1 cellular context compared by ENCODE assay signal in the genomic region with DNA sequence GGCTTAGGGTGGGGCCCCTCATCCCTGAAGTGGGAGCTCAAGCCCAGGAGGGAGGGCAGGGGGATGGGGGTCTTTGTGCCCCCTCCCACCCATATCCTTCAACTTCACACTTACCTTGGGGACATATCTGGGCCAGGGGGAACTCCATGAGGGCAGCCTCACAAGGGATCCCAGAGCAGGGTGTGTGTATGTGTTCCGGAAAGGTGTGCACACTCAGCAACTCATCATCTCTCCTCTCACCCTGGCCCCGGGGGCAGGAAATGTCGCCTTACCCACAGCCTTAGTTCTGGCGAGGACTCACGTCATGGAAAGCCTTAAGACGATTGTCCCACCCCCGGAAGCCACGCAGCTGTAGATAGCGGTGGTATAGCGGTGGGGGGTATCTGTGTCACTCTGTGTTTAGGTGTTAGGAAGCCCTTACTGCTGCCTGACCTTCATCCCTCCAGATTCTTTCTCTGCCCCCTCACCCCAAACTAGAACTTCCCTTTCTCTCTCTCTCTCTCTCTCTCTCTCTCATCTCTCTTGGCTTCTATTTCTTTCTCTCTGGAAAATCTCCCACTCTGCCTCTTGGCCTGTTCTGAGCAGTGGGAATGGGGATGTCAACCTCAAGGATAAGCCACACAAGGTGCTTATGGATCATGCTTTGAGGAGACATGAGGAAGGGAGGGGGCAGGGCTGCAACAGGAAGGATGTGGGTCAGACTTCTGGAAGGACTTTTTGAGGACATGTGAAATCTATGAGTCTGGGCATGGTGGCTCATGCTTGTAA.
TF ChIP-seq lines count a peak whose summit lies in the region.

A gene (minus strand): TSS at position 288 of the 768 bp plus-strand sequence. CDS start 140 bp downstream, at position 148.

TF ChIP-seq in K562, 482 proteins besides CTCF, POLR2A, EP300 and RAD21 (continued from another document and continues in another):
- TF ChIP-seq, protein P1, sequence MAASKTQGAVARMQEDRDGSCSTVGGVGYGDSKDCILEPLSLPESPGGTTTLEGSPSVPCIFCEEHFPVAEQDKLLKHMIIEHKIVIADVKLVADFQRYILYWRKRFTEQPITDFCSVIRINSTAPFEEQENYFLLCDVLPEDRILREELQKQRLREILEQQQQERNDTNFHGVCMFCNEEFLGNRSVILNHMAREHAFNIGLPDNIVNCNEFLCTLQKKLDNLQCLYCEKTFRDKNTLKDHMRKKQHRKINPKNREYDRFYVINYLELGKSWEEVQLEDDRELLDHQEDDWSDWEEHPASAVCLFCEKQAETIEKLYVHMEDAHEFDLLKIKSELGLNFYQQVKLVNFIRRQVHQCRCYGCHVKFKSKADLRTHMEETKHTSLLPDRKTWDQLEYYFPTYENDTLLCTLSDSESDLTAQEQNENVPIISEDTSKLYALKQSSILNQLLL (CRISPR knock-in tag; IDR thresholded peaks at IDR 0.05; ENCODE audit: borderline replicate concordance): no peak
- TF ChIP-seq KDM1A (IDR thresholded peaks at IDR 0.05): no peak; a peak in 2 of 4 replicates
- no peak for TF ChIP-seq KAT7 (CRISPR knock-in tag; IDR thresholded peaks at IDR 0.05; ENCODE audit: borderline replicate concordance)
- TF ChIP-seq POLR2H (tag; IDR thresholded peaks at IDR 0.05; ENCODE audit: low read depth): no peak
- TF ChIP-seq, protein P2, sequence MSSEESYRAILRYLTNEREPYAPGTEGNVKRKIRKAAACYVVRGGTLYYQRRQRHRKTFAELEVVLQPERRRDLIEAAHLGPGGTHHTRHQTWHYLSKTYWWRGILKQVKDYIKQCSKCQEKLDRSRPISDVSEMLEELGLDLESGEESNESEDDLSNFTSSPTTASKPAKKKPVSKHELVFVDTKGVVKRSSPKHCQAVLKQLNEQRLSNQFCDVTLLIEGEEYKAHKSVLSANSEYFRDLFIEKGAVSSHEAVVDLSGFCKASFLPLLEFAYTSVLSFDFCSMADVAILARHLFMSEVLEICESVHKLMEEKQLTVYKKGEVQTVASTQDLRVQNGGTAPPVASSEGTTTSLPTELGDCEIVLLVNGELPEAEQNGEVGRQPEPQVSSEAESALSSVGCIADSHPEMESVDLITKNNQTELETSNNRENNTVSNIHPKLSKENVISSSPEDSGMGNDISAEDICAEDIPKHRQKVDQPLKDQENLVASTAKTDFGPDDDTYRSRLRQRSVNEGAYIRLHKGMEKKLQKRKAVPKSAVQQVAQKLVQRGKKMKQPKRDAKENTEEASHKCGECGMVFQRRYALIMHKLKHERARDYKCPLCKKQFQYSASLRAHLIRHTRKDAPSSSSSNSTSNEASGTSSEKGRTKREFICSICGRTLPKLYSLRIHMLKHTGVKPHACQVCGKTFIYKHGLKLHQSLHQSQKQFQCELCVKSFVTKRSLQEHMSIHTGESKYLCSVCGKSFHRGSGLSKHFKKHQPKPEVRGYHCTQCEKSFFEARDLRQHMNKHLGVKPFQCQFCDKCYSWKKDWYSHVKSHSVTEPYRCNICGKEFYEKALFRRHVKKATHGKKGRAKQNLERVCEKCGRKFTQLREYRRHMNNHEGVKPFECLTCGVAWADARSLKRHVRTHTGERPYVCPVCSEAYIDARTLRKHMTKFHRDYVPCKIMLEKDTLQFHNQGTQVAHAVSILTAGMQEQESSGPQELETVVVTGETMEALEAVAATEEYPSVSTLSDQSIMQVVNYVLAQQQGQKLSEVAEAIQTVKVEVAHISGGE (CRISPR knock-in tag; IDR thresholded peaks at IDR 0.05): peak in 1 of 3 experiments; percentile 36; a peak in 1 of 6 replicates
- no peak for TF ChIP-seq ZNF232 (CRISPR knock-in tag; IDR thresholded peaks at IDR 0.05)
- TF ChIP-seq BRD4 (IDR thresholded peaks at IDR 0.05): peak; percentile 65; the same call in 1 of the 2 replicates
- TF ChIP-seq, protein P3, sequence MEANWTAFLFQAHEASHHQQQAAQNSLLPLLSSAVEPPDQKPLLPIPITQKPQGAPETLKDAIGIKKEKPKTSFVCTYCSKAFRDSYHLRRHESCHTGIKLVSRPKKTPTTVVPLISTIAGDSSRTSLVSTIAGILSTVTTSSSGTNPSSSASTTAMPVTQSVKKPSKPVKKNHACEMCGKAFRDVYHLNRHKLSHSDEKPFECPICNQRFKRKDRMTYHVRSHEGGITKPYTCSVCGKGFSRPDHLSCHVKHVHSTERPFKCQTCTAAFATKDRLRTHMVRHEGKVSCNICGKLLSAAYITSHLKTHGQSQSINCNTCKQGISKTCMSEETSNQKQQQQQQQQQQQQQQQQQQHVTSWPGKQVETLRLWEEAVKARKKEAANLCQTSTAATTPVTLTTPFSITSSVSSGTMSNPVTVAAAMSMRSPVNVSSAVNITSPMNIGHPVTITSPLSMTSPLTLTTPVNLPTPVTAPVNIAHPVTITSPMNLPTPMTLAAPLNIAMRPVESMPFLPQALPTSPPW (CRISPR knock-in tag; IDR thresholded peaks at IDR 0.05): peak; percentile 73
- no peak for TF ChIP-seq BRCA1 (IDR thresholded peaks at IDR 0.05)
- no peak for TF ChIP-seq BRCA1 (CRISPR knock-in tag; IDR thresholded peaks at IDR 0.05)
- no peak for TF ChIP-seq MED1 (CRISPR knock-in tag; IDR thresholded peaks at IDR 0.05; ENCODE audit: borderline replicate concordance)
- TF ChIP-seq SMC3 (conservative IDR thresholded peaks at IDR 0.05; ENCODE audit: insufficient read depth, low read depth, low read length): no peak
- no peak for TF ChIP-seq ZNF124 (CRISPR knock-in tag; IDR thresholded peaks at IDR 0.05)
- TF ChIP-seq GTF2E2 (tag; IDR thresholded peaks at IDR 0.05): no peak
- no peak for TF ChIP-seq PTRF (tag; IDR thresholded peaks at IDR 0.05)
- TF ChIP-seq ARNT (IDR thresholded peaks at IDR 0.05): no peak
- no peak for TF ChIP-seq ETS2 (tag; IDR thresholded peaks at IDR 0.05; ENCODE audit: borderline replicate concordance, poor library complexity, severe bottlenecking)
- TF ChIP-seq, protein P4, sequence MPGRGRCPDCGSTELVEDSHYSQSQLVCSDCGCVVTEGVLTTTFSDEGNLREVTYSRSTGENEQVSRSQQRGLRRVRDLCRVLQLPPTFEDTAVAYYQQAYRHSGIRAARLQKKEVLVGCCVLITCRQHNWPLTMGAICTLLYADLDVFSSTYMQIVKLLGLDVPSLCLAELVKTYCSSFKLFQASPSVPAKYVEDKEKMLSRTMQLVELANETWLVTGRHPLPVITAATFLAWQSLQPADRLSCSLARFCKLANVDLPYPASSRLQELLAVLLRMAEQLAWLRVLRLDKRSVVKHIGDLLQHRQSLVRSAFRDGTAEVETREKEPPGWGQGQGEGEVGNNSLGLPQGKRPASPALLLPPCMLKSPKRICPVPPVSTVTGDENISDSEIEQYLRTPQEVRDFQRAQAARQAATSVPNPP (IDR thresholded peaks at IDR 0.05; ENCODE audit: borderline replicate concordance, insufficient read depth, insufficient read length): no peak
- TF ChIP-seq, protein P5, sequence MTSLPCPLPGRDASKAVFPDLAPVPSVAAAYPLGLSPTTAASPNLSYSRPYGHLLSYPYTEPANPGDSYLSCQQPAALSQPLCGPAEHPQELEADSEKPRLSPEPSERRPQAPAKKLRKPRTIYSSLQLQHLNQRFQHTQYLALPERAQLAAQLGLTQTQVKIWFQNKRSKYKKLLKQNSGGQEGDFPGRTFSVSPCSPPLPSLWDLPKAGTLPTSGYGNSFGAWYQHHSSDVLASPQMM (CRISPR knock-in tag; IDR thresholded peaks at IDR 0.05): no peak
- TF ChIP-seq SMARCB1 (IDR thresholded peaks at IDR 0.05; ENCODE audit: insufficient read length, low read depth): no peak
- TF ChIP-seq RCOR1 (IDR thresholded peaks at IDR 0.05; ENCODE audit: borderline replicate concordance in 1 of 2, low read depth in 2 of 2, low read length in 2 of 2): 0 out of 4 replicates have a peak, but pooled peaks of 1 of the 2 experiments have one; percentile 10
- peak; percentile 68; the same call in 1 of the 2 replicates for TF ChIP-seq SP1 (CRISPR knock-in tag; IDR thresholded peaks at IDR 0.05)
- no peak for TF ChIP-seq MEF2D (tag; conservative IDR thresholded peaks at IDR 0.05; ENCODE audit: low read depth)
- TF ChIP-seq RFX5 (IDR thresholded peaks at IDR 0.05; ENCODE audit: low read depth, low read length): no peak
- TF ChIP-seq TARDBP (IDR thresholded peaks at IDR 0.05): no peak; the same call in 1 of the 2 replicates
- TF ChIP-seq CHCHD3 (CRISPR knock-in tag; IDR thresholded peaks at IDR 0.05): no peak
- no peak for TF ChIP-seq PHF20 (IDR thresholded peaks at IDR 0.05; ENCODE audit: partially characterized antibody)
- TF ChIP-seq ESRRB (CRISPR knock-in tag; IDR thresholded peaks at IDR 0.05; ENCODE audit: borderline replicate concordance): no peak
- no peak for TF ChIP-seq SPI1 (IDR thresholded peaks at IDR 0.05; ENCODE audit: borderline replicate concordance, low read depth, low read length)
- peak; percentile 71 for TF ChIP-seq ETV5 (CRISPR knock-in tag; IDR thresholded peaks at IDR 0.05; ENCODE audit: low read depth)
- peak; percentile 19; the same call in 1 of the 2 replicates for TF ChIP-seq NR2C1 (IDR thresholded peaks at IDR 0.05)
- TF ChIP-seq NR2C1 (tag; IDR thresholded peaks at IDR 0.05): 0 out of 2 replicates have a peak, but pooled peaks have one; percentile 23
- TF ChIP-seq U2AF2 (optimal IDR thresholded peaks at IDR 0.05; ENCODE audit: low read depth, low read length): no peak
- TF ChIP-seq ZNF583 (CRISPR knock-in tag; IDR thresholded peaks at IDR 0.05): no peak
- TF ChIP-seq ZNF551 (CRISPR knock-in tag; IDR thresholded peaks at IDR 0.05): no peak
- TF ChIP-seq TEAD2 (tag; IDR thresholded peaks at IDR 0.05): no peak
- TF ChIP-seq KAT8 (IDR thresholded peaks at IDR 0.05; ENCODE audit: low read depth): no peak
- no peak for TF ChIP-seq SLC30A9 (CRISPR knock-in tag; IDR thresholded peaks at IDR 0.05)
- no peak for TF ChIP-seq SRSF1 (IDR thresholded peaks at IDR 0.05; ENCODE audit: low read depth, low read length)
- TF ChIP-seq, protein P6, sequence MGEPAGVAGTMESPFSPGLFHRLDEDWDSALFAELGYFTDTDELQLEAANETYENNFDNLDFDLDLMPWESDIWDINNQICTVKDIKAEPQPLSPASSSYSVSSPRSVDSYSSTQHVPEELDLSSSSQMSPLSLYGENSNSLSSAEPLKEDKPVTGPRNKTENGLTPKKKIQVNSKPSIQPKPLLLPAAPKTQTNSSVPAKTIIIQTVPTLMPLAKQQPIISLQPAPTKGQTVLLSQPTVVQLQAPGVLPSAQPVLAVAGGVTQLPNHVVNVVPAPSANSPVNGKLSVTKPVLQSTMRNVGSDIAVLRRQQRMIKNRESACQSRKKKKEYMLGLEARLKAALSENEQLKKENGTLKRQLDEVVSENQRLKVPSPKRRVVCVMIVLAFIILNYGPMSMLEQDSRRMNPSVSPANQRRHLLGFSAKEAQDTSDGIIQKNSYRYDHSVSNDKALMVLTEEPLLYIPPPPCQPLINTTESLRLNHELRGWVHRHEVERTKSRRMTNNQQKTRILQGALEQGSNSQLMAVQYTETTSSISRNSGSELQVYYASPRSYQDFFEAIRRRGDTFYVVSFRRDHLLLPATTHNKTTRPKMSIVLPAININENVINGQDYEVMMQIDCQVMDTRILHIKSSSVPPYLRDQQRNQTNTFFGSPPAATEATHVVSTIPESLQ (CRISPR knock-in tag; IDR thresholded peaks at IDR 0.05): no peak
- TF ChIP-seq ZNF239 (CRISPR knock-in tag; IDR thresholded peaks at IDR 0.05): no peak
- TF ChIP-seq, protein P7, sequence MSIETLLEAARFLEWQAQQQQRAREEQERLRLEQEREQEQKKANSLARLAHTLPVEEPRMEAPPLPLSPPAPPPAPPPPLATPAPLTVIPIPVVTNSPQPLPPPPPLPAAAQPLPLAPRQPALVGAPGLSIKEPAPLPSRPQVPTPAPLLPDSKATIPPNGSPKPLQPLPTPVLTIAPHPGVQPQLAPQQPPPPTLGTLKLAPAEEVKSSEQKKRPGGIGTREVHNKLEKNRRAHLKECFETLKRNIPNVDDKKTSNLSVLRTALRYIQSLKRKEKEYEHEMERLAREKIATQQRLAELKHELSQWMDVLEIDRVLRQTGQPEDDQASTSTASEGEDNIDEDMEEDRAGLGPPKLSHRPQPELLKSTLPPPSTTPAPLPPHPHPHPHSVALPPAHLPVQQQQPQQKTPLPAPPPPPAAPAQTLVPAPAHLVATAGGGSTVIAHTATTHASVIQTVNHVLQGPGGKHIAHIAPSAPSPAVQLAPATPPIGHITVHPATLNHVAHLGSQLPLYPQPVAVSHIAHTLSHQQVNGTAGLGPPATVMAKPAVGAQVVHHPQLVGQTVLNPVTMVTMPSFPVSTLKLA (conservative IDR thresholded peaks at IDR 0.05): peak; percentile 12 to 42; a peak in 1 of 4 replicates
- TF ChIP-seq, protein P8, sequence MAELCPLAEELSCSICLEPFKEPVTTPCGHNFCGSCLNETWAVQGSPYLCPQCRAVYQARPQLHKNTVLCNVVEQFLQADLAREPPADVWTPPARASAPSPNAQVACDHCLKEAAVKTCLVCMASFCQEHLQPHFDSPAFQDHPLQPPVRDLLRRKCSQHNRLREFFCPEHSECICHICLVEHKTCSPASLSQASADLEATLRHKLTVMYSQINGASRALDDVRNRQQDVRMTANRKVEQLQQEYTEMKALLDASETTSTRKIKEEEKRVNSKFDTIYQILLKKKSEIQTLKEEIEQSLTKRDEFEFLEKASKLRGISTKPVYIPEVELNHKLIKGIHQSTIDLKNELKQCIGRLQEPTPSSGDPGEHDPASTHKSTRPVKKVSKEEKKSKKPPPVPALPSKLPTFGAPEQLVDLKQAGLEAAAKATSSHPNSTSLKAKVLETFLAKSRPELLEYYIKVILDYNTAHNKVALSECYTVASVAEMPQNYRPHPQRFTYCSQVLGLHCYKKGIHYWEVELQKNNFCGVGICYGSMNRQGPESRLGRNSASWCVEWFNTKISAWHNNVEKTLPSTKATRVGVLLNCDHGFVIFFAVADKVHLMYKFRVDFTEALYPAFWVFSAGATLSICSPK (IDR thresholded peaks at IDR 0.05; ENCODE audit: borderline replicate concordance): no peak
- TF ChIP-seq, protein P9, sequence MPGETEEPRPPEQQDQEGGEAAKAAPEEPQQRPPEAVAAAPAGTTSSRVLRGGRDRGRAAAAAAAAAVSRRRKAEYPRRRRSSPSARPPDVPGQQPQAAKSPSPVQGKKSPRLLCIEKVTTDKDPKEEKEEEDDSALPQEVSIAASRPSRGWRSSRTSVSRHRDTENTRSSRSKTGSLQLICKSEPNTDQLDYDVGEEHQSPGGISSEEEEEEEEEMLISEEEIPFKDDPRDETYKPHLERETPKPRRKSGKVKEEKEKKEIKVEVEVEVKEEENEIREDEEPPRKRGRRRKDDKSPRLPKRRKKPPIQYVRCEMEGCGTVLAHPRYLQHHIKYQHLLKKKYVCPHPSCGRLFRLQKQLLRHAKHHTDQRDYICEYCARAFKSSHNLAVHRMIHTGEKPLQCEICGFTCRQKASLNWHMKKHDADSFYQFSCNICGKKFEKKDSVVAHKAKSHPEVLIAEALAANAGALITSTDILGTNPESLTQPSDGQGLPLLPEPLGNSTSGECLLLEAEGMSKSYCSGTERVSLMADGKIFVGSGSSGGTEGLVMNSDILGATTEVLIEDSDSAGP (CRISPR knock-in tag; IDR thresholded peaks at IDR 0.05): no peak
- TF ChIP-seq ZNF324 (CRISPR knock-in tag; IDR thresholded peaks at IDR 0.05): no peak
- TF ChIP-seq CHD4 (IDR thresholded peaks at IDR 0.05; ENCODE audit: insufficient read depth, insufficient replicate concordance, low read depth, low read length, poor library complexity, severe bottlenecking): peak; percentile 54
- TF ChIP-seq PRMT5 (CRISPR knock-in tag; IDR thresholded peaks at IDR 0.05): no peak
- TF ChIP-seq PHTF2 (CRISPR knock-in tag; IDR thresholded peaks at IDR 0.05): no peak
